ENCODE assay signal across 8 cellular contexts in the genomic region with DNA sequence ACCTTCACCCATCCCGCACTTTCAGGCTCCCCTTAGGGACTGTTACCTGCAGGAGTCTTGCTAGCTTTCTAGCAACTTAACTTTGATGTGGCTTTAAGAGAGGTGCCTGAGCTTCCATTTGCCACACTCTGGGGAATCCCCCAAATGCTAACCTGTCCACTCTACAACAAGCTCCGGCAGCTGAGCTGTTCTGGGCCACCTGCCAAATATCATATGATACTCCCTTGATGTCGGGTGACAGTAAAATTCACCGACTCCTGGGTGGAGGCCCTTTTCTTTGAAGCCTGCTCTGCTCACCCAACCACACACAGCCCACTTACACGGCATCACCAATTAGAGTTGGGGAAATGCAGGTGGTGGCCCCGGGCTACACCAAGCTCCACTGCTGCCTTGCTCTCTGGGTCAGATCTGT. TPM values are rescaled to one million over a fixed set of nuclear protein-coding genes. Genes with fewer than 3 reads are reported as not detected.
DNase-seq lines count a peak whose midpoint lies in the region; ATAC-seq and TF ChIP-seq lines count a peak whose summit lies in the region.

No MANE protein-coding gene starts in this region.

- H3K4me1 Mint-ChIP-seq in mesothelial cell of epicardium = peaks cover 19% of the 10 kb centered on the region
- H3K4me1 Mint-ChIP-seq in type B pancreatic cell (ENCODE audit: unreplicated experiment) = peaks cover 19% of the 10 kb centered on the region
- peaks cover 7% of the 10 kb centered on the region; the same call in 1 of the 2 replicates for H3K4me1 Mint-ChIP-seq in HFFc6 (ENCODE audit: low read depth)

- H3K36me3 Mint-ChIP-seq in mesothelial cell of epicardium (no peaks in the 10 kb centered on the region), type B pancreatic cell (peaks cover 3% of the 10 kb centered on the region), HFFc6 (ENCODE audit: low read depth) (no peaks in the 10 kb centered on the region)

- H3K27me3 Mint-ChIP-seq in mesothelial cell of epicardium (ENCODE audit: low read depth) (peaks cover 6% of the 10 kb centered on the region), type B pancreatic cell (peaks cover 6% of the 10 kb centered on the region), HFFc6 (ENCODE audit: insufficient read depth) (peaks cover 36% of the 10 kb centered on the region)

- DNase-seq in NCI-H510A (lab: John Stamatoyannopoulos, UW) (peak; percentile 57), mesothelial cell of epicardium (ENCODE audit: low spot score in 2 of 2, unreplicated experiment in 2 of 2) (peak; percentile 36 to 56), type B pancreatic cell (ENCODE audit: extremely low spot score, unreplicated experiment) (no peak), HFFc6 (no peak), amygdala (lab: John Stamatoyannopoulos, UW) (no peak)
- peak; percentile 71 for DNase-seq in activated T-cell treated with anti-CD3 and anti-CD28 coated beads, Interleukin-2, amount 50 U/mL, for 1 hour

- TF ChIP-seq CTCF in mesothelial cell of epicardium (IDR thresholded peaks at IDR 0.05; ENCODE audit: unreplicated experiment) = no peak
- TF ChIP-seq CTCF in type B pancreatic cell (conservative IDR thresholded peaks at IDR 0.05) = no peak
- no peak for TF ChIP-seq CTCF in HFFc6 (IDR thresholded peaks at IDR 0.05)

- H3K4me3 Mint-ChIP-seq in mesothelial cell of epicardium = no peak overlapping the region
- H3K4me3 Mint-ChIP-seq in type B pancreatic cell = no peak overlapping the region
- H3K4me3 Mint-ChIP-seq in HFFc6 = no peak overlapping the region

- peak overlapping the region; percentile 43 for H3K27ac Mint-ChIP-seq in mesothelial cell of epicardium
- peak overlapping the region; percentile 47 for H3K27ac Mint-ChIP-seq in type B pancreatic cell
- no peak overlapping the region for H3K27ac Mint-ChIP-seq in HFFc6

- ATAC-seq in GM19395 (IDR thresholded peaks at IDR 0.05; ENCODE audit: unreplicated experiment) (peak; percentile 60), GM18861 (IDR thresholded peaks at IDR 0.05; ENCODE audit: unreplicated experiment) (no peak)

- H3K9me3 Mint-ChIP-seq in mesothelial cell of epicardium = no peaks in the 10 kb centered on the region
- no peaks in the 10 kb centered on the region for H3K9me3 Mint-ChIP-seq in type B pancreatic cell
- no peaks in the 10 kb centered on the region for H3K9me3 Mint-ChIP-seq in HFFc6

RNA-seq across cellular contexts. Expression of a gene that starts 38.0 kb away (rescaled TPM):
- total RNA-seq in mesothelial cell of epicardium (not detected in 3 replicates), type B pancreatic cell (ENCODE audit: low replicate concordance) (3.6 and 13.9 TPM in 2 replicates)
- total RNA-seq in HFFc6 (2021; fragmentation: NEBNext Ultra II Directional; extraction: Animal tissue kit (Norgen Biotek cat#: 25700)) = not detected

Comparison
In these comparisons a context has a peak if more than half of its experiments do, and no peak if none do; other contexts are left out.
1. DNase-seq: peak in NCI-H510A (single experiment), activated T-cell treated with anti-CD3 and anti-CD28 coated beads, Interleukin-2, amount 50 U/mL, for 1 hour (single experiment) and mesothelial cell of epicardium (2 of 2); none in type B pancreatic cell (single experiment), HFFc6 (single experiment) and amygdala (0 of 56).